Comparison of ENCODE assay signal across 3 cellular contexts in the genomic region with DNA sequence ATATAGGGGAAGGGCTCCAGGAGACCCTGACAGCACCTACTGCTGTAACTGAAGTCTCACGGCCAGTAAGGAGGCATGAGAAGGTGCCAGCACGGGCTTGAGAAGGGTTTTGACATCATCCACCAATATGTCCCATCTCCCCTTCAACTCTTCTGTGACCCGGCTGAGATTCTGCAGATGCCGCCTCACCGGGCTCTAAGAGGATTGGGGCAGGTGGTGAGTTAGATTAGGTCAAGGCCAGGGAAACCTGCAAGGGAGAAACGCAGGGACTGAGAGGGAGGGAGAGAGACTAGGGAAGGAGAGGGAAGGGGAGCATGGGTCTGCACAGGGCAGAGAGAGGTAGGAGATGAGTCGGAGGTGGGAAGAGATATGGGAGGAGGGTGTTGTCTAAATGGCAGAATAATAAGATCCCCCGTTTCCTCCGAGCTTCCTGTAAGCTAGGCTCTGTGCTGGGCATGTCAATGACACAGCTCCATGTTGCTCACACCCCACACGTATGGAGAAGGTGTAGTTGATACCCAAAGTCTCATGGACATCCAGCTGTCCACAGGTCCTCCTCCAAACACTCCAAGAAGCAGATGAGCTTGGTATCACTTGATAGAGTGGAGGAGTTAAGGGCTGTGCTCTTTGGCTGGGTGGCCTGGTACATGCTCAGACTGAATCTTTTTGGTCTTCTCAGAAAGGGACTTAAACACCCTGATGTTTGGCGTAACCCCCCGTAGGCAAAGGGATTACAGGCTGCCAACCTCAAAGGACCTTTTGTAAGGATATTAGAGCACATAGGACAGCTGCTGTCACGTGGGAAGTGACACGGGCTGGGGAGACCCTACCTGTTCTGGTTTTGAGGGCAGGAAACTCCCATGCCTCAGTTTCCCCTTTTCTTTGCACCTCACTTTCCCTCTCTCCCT.
TF ChIP-seq lines count a peak whose summit lies in the region.

No MANE protein-coding gene starts in this region.

TF ChIP-seq in A549, 52 proteins besides CTCF, POLR2A, EP300 and RAD21:
- TF ChIP-seq TP53 (CRISPR knock-in tag; IDR thresholded peaks at IDR 0.05), result no peak
- TF ChIP-seq, protein P1, sequence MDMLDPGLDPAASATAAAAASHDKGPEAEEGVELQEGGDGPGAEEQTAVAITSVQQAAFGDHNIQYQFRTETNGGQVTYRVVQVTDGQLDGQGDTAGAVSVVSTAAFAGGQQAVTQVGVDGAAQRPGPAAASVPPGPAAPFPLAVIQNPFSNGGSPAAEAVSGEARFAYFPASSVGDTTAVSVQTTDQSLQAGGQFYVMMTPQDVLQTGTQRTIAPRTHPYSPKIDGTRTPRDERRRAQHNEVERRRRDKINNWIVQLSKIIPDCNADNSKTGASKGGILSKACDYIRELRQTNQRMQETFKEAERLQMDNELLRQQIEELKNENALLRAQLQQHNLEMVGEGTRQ (IDR thresholded peaks at IDR 0.05), result no peak
- TF ChIP-seq MAZ (IDR thresholded peaks at IDR 0.05; ENCODE audit: borderline replicate concordance, low read depth, low read length), result no peak
- TF ChIP-seq, protein P2, sequence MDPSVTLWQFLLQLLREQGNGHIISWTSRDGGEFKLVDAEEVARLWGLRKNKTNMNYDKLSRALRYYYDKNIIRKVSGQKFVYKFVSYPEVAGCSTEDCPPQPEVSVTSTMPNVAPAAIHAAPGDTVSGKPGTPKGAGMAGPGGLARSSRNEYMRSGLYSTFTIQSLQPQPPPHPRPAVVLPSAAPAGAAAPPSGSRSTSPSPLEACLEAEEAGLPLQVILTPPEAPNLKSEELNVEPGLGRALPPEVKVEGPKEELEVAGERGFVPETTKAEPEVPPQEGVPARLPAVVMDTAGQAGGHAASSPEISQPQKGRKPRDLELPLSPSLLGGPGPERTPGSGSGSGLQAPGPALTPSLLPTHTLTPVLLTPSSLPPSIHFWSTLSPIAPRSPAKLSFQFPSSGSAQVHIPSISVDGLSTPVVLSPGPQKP (IDR thresholded peaks at IDR 0.05; ENCODE audit: low read depth, low read length), result no peak
- TF ChIP-seq, protein P3, sequence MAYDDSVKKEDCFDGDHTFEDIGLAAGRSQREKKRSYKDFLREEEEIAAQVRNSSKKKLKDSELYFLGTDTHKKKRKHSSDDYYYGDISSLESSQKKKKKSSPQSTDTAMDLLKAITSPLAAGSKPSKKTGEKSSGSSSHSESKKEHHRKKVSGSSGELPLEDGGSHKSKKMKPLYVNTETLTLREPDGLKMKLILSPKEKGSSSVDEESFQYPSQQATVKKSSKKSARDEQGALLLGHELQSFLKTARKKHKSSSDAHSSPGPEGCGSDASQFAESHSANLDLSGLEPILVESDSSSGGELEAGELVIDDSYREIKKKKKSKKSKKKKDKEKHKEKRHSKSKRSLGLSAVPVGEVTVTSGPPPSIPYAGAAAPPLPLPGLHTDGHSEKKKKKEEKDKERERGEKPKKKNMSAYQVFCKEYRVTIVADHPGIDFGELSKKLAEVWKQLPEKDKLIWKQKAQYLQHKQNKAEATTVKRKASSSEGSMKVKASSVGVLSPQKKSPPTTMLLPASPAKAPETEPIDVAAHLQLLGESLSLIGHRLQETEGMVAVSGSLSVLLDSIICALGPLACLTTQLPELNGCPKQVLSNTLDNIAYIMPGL (CRISPR knock-in tag; IDR thresholded peaks at IDR 0.05; ENCODE audit: borderline replicate concordance), result no peak
TF ChIP-seq in A549: peak in this region for 0.

TF ChIP-seq in HCT116, 20 proteins besides CTCF, POLR2A, EP300 and RAD21:
- no peak for TF ChIP-seq ZFX (IDR thresholded peaks at IDR 0.05)
- TF ChIP-seq, protein P4, sequence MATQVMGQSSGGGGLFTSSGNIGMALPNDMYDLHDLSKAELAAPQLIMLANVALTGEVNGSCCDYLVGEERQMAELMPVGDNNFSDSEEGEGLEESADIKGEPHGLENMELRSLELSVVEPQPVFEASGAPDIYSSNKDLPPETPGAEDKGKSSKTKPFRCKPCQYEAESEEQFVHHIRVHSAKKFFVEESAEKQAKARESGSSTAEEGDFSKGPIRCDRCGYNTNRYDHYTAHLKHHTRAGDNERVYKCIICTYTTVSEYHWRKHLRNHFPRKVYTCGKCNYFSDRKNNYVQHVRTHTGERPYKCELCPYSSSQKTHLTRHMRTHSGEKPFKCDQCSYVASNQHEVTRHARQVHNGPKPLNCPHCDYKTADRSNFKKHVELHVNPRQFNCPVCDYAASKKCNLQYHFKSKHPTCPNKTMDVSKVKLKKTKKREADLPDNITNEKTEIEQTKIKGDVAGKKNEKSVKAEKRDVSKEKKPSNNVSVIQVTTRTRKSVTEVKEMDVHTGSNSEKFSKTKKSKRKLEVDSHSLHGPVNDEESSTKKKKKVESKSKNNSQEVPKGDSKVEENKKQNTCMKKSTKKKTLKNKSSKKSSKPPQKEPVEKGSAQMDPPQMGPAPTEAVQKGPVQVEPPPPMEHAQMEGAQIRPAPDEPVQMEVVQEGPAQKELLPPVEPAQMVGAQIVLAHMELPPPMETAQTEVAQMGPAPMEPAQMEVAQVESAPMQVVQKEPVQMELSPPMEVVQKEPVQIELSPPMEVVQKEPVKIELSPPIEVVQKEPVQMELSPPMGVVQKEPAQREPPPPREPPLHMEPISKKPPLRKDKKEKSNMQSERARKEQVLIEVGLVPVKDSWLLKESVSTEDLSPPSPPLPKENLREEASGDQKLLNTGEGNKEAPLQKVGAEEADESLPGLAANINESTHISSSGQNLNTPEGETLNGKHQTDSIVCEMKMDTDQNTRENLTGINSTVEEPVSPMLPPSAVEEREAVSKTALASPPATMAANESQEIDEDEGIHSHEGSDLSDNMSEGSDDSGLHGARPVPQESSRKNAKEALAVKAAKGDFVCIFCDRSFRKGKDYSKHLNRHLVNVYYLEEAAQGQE (IDR thresholded peaks at IDR 0.05; ENCODE audit: low read depth), result no peak
- TF ChIP-seq EGR1 (IDR thresholded peaks at IDR 0.05; ENCODE audit: low read depth), result no peak
- TF ChIP-seq JUND (IDR thresholded peaks at IDR 0.05), result no peak
- no peak for TF ChIP-seq CBX3 (IDR thresholded peaks at IDR 0.05; ENCODE audit: low read depth)
- no peak for TF ChIP-seq ZNF274 (IDR thresholded peaks at IDR 0.05; ENCODE audit: low read depth, low read length)
- no peak for TF ChIP-seq SIN3A (IDR thresholded peaks at IDR 0.05; ENCODE audit: low read depth)
- no peak for TF ChIP-seq YY1 (IDR thresholded peaks at IDR 0.05; ENCODE audit: extremely low read depth, insufficient replicate concordance, low read depth, low read length)
- TF ChIP-seq FOSL1 (IDR thresholded peaks at IDR 0.05; ENCODE audit: low read depth), result no peak
- TF ChIP-seq TCF7L2 (IDR thresholded peaks at IDR 0.05; ENCODE audit: borderline replicate concordance, extremely low read depth, insufficient read depth, insufficient read length), result no peak
- no peak for TF ChIP-seq SP1 (IDR thresholded peaks at IDR 0.05; ENCODE audit: low read depth)
- TF ChIP-seq, protein P5, sequence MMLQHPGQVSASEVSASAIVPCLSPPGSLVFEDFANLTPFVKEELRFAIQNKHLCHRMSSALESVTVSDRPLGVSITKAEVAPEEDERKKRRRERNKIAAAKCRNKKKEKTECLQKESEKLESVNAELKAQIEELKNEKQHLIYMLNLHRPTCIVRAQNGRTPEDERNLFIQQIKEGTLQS (IDR thresholded peaks at IDR 0.05), result no peak
- no peak for TF ChIP-seq EZH2phosphoT487 (IDR thresholded peaks at IDR 0.05; ENCODE audit: borderline replicate concordance)
- no peak for TF ChIP-seq POLR2AphosphoS5 (IDR thresholded peaks at IDR 0.05; ENCODE audit: low read depth, low read length)
- TF ChIP-seq ELF1 (IDR thresholded peaks at IDR 0.05; ENCODE audit: borderline replicate concordance, low read depth), result no peak
- TF ChIP-seq, protein P6, sequence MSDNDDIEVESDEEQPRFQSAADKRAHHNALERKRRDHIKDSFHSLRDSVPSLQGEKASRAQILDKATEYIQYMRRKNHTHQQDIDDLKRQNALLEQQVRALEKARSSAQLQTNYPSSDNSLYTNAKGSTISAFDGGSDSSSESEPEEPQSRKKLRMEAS (IDR thresholded peaks at IDR 0.05), result no peak
- no peak for TF ChIP-seq SRF (IDR thresholded peaks at IDR 0.05; ENCODE audit: low read depth)

TF ChIP-seq in HepG2, 621 proteins besides CTCF, POLR2A, EP300 and RAD21:
- TF ChIP-seq KLF15 (CRISPR knock-in tag; IDR thresholded peaks at IDR 0.05; ENCODE audit: borderline replicate concordance) (no peak), ZFP36L1 (CRISPR knock-in tag; IDR thresholded peaks at IDR 0.05) (no peak), ZNF562 (CRISPR knock-in tag; IDR thresholded peaks at IDR 0.05; ENCODE audit: borderline replicate concordance) (no peak), HMG20B (CRISPR knock-in tag; conservative IDR thresholded peaks at IDR 0.05) (no peak), SIX1 (CRISPR knock-in tag; IDR thresholded peaks at IDR 0.05; ENCODE audit: borderline replicate concordance) (no peak), RFX3 (CRISPR knock-in tag; IDR thresholded peaks at IDR 0.05) (no peak), ZNF282 (IDR thresholded peaks at IDR 0.05; ENCODE audit: partially characterized antibody) (no peak), ZNF549 (CRISPR knock-in tag; IDR thresholded peaks at IDR 0.05) (no peak), RORA (CRISPR knock-in tag; IDR thresholded peaks at IDR 0.05) (no peak), CBFB (CRISPR knock-in tag; IDR thresholded peaks at IDR 0.05) (no peak), NFIC (IDR thresholded peaks at IDR 0.05; ENCODE audit: low read length) (no peak), CEBPG (CRISPR knock-in tag; IDR thresholded peaks at IDR 0.05) (no peak), ZNF224 (CRISPR knock-in tag; IDR thresholded peaks at IDR 0.05) (no peak), MLLT10 (CRISPR knock-in tag; IDR thresholded peaks at IDR 0.05) (no peak), MTA1 (CRISPR knock-in tag; IDR thresholded peaks at IDR 0.05; ENCODE audit: borderline replicate concordance) (no peak), CHCHD3 (CRISPR knock-in tag; IDR thresholded peaks at IDR 0.05) (no peak), ZNF10 (CRISPR knock-in tag; IDR thresholded peaks at IDR 0.05; ENCODE audit: borderline replicate concordance, low read depth) (no peak), SRY (CRISPR knock-in tag; IDR thresholded peaks at IDR 0.05) (no peak)
- TF ChIP-seq, protein P7, sequence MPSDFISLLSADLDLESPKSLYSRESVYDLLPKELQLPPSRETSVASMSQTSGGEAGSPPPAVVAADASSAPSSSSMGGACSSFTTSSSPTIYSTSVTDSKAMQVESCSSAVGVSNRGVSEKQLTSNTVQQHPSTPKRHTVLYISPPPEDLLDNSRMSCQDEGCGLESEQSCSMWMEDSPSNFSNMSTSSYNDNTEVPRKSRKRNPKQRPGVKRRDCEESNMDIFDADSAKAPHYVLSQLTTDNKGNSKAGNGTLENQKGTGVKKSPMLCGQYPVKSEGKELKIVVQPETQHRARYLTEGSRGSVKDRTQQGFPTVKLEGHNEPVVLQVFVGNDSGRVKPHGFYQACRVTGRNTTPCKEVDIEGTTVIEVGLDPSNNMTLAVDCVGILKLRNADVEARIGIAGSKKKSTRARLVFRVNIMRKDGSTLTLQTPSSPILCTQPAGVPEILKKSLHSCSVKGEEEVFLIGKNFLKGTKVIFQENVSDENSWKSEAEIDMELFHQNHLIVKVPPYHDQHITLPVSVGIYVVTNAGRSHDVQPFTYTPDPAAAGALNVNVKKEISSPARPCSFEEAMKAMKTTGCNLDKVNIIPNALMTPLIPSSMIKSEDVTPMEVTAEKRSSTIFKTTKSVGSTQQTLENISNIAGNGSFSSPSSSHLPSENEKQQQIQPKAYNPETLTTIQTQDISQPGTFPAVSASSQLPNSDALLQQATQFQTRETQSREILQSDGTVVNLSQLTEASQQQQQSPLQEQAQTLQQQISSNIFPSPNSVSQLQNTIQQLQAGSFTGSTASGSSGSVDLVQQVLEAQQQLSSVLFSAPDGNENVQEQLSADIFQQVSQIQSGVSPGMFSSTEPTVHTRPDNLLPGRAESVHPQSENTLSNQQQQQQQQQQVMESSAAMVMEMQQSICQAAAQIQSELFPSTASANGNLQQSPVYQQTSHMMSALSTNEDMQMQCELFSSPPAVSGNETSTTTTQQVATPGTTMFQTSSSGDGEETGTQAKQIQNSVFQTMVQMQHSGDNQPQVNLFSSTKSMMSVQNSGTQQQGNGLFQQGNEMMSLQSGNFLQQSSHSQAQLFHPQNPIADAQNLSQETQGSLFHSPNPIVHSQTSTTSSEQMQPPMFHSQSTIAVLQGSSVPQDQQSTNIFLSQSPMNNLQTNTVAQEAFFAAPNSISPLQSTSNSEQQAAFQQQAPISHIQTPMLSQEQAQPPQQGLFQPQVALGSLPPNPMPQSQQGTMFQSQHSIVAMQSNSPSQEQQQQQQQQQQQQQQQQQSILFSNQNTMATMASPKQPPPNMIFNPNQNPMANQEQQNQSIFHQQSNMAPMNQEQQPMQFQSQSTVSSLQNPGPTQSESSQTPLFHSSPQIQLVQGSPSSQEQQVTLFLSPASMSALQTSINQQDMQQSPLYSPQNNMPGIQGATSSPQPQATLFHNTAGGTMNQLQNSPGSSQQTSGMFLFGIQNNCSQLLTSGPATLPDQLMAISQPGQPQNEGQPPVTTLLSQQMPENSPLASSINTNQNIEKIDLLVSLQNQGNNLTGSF (CRISPR knock-in tag; IDR thresholded peaks at IDR 0.05), result no peak
